In genomic region chr5:151897896-151898295, GRCh38 we compare ENCODE assay signal across 20 cellular contexts. TPM values are rescaled to one million over a fixed set of nuclear protein-coding genes. Genes with fewer than 3 reads are reported as not detected.
"Had no signal": no experiment of that assay in that cellular context is flagged by ENCODE, and none has a peak within 500 bp of the region (broad histone marks: within the 10 kb centered on the region; RNA-seq: fewer than 3 reads in every experiment).

No MANE protein-coding gene starts in this region.

- H3K9me3 ChIP-seq: lower lobe of right lung, right atrium auricular region had no signal

- H3K4me3 ChIP-seq: lower lobe of right lung, right atrium auricular region, skin epidermis had no signal

- H3K27me3 ChIP-seq: right atrium auricular region had no signal

- H3K4me1 ChIP-seq: lower lobe of right lung had no signal

- H3K36me3 ChIP-seq: lower lobe of right lung, right atrium auricular region had no signal

- DNase-seq: activated CD4-positive, alpha-beta T cell treated with anti-CD3 and anti-CD28 coated beads for 36 hours; activated CD8-positive, alpha-beta memory T cell treated with anti-CD3 and anti-CD28 coated beads, Interleukin-2, amount 50 U/mL, for 4 hours; activated CD8-positive, alpha-beta T cell treated with anti-CD3 and anti-CD28 coated beads for 36 hours; activated gamma-delta T cell treated with Interleukin-2 at 50 U/mL for 16 hours; activated naive CD8-positive, alpha-beta T cell treated with anti-CD3 and anti-CD28 coated beads, Interleukin-2, amount 10 ng/mL, durations not matched to agents 7 days and 5 days; cerebellar nuclear complex; dermis blood vessel endothelial cell; effector memory CD8-positive, alpha-beta T cell; foreskin keratinocyte; immature natural killer cell; lower lobe of right lung; nephron progenitor cell; stimulated activated CD4-positive, alpha-beta T cell treated with anti-CD3 and anti-CD28 coated beads, Interleukin-15, amount 100 ng/mL, for 24 hours; stimulated activated CD4-positive, alpha-beta T cell treated with anti-CD3 and anti-CD28 coated beads, Interleukin-4, amount 100 ng/mL, for 1 hour; stimulated activated naive CD4-positive, alpha-beta T cell; trophoblast cell had no signal

- H3K27ac ChIP-seq: foreskin keratinocyte, lower lobe of right lung, right atrium auricular region, skin epidermis had no signal

- ATAC-seq: activated CD4-positive, alpha-beta T cell treated with anti-CD3 and anti-CD28 coated beads for 36 hours; activated CD8-positive, alpha-beta T cell treated with anti-CD3 and anti-CD28 coated beads for 36 hours; effector memory CD8-positive, alpha-beta T cell; foreskin keratinocyte; lower lobe of right lung had no signal

RNA-seq across cellular contexts. Expression of gene GLRA1, which starts 26.8 kb away (rescaled TPM):
- total RNA-seq: activated CD4-positive, alpha-beta T cell treated with anti-CD3 and anti-CD28 coated beads for 36 hours; activated CD8-positive, alpha-beta T cell treated with anti-CD3 and anti-CD28 coated beads for 36 hours; activated naive CD8-positive, alpha-beta T cell treated with anti-CD3 and anti-CD28 coated beads, Interleukin-2, amount 10 ng/mL, durations not matched to agents 7 days and 5 days; dermis blood vessel endothelial cell; foreskin keratinocyte; lower lobe of right lung; omental fat pad; progenitor cell of endocrine pancreas; right atrium auricular region had no signal
- polyA plus RNA-seq: foreskin keratinocyte, immature natural killer cell had no signal
